1 cellular context compared by ENCODE assay signal in genomic region chr12:64403708-64404469, GRCh38.
TF ChIP-seq lines count a peak whose summit lies in the region.

TSS of gene XPOT (plus strand) at chr12:64404392. CDS start at chr12:64410036, 5,644 bp downstream.

TF ChIP-seq in HepG2, 621 proteins besides CTCF, POLR2A, EP300 and RAD21 (continued from another document and continues in another):
- peak; percentile 71 for TF ChIP-seq IRF9 (CRISPR knock-in tag; IDR thresholded peaks at IDR 0.05; ENCODE audit: borderline replicate concordance)
- no peak for TF ChIP-seq LRRFIP1 (CRISPR knock-in tag; conservative IDR thresholded peaks at IDR 0.05)
- no peak for TF ChIP-seq ZNF543 (CRISPR knock-in tag; IDR thresholded peaks at IDR 0.05)
- no peak for TF ChIP-seq ZNF44 (CRISPR knock-in tag; IDR thresholded peaks at IDR 0.05)
- no peak for TF ChIP-seq HMG20A (CRISPR knock-in tag; IDR thresholded peaks at IDR 0.05; ENCODE audit: borderline replicate concordance)
- no peak for TF ChIP-seq KIAA2018 (CRISPR knock-in tag; IDR thresholded peaks at IDR 0.05; ENCODE audit: borderline replicate concordance)
- TF ChIP-seq AFF4 (CRISPR knock-in tag; IDR thresholded peaks at IDR 0.05) = no peak
- no peak for TF ChIP-seq STAT6 (CRISPR knock-in tag; IDR thresholded peaks at IDR 0.05; ENCODE audit: borderline replicate concordance)
- no peak for TF ChIP-seq PAXIP1 (CRISPR knock-in tag; conservative IDR thresholded peaks at IDR 0.05)
- no peak for TF ChIP-seq ATF5 (CRISPR knock-in tag; IDR thresholded peaks at IDR 0.05; ENCODE audit: low read depth)
- no peak for TF ChIP-seq CEBPG (CRISPR knock-in tag; IDR thresholded peaks at IDR 0.05)
- no peak for TF ChIP-seq ZBTB7A (CRISPR knock-in tag; IDR thresholded peaks at IDR 0.05)
- TF ChIP-seq AGO2 (optimal IDR thresholded peaks at IDR 0.05; ENCODE audit: low read depth, low read length) = no peak
- no peak for TF ChIP-seq ZNF280B (CRISPR knock-in tag; IDR thresholded peaks at IDR 0.05; ENCODE audit: borderline replicate concordance)
- TF ChIP-seq PLSCR1 (CRISPR knock-in tag; IDR thresholded peaks at IDR 0.05; ENCODE audit: borderline replicate concordance) = no peak
- TF ChIP-seq KDM3A (CRISPR knock-in tag; IDR thresholded peaks at IDR 0.05; ENCODE audit: low read depth) = no peak
- peak; percentile 85; the same call in 1 of the 2 replicates for TF ChIP-seq ZBTB14 (CRISPR knock-in tag; IDR thresholded peaks at IDR 0.05)
- TF ChIP-seq MAX (IDR thresholded peaks at IDR 0.05) = peak; percentile 85
- no peak for TF ChIP-seq RBFOX2 (IDR thresholded peaks at IDR 0.05; ENCODE audit: low read depth, low read length)
- peak; percentile 93 for TF ChIP-seq POLR2G (IDR thresholded peaks at IDR 0.05; ENCODE audit: low read depth, low read length)
- no peak for TF ChIP-seq SRSF4 (IDR thresholded peaks at IDR 0.05; ENCODE audit: low read depth, low read length, poor library complexity, severe bottlenecking)
- no peak for TF ChIP-seq HDAC2 (CRISPR knock-in tag; IDR thresholded peaks at IDR 0.05)
